20 cellular contexts compared by ENCODE assay signal in genomic region chr5:44953078-44953477, GRCh38.
"Had no signal": no experiment of that assay in that cellular context is flagged by ENCODE, and none has a peak within 500 bp of the region (broad histone marks: within the 10 kb centered on the region; RNA-seq: fewer than 3 reads in every experiment).

No MANE protein-coding gene starts in this region.

- H3K27me3 ChIP-seq: dorsolateral prefrontal cortex, esophagus squamous epithelium, gastrocnemius medialis, heart right ventricle, left lung had no signal

- H3K4me3 Mint-ChIP-seq: effector memory CD8-positive, alpha-beta T cell; endodermal cell; mesothelial cell of epicardium; naive B cell had no signal

- H3K4me1 Mint-ChIP-seq: endodermal cell, mesothelial cell of epicardium, naive B cell had no signal

- H3K4me3 ChIP-seq: coronary artery, dorsolateral prefrontal cortex, esophagus squamous epithelium, gastrocnemius medialis, heart right ventricle, left lung, lower lobe of right lung, mucosa of descending colon had no signal

- H3K9me3 ChIP-seq: esophagus squamous epithelium, gastrocnemius medialis, heart right ventricle, left lung, lower lobe of right lung, mucosa of descending colon had no signal

- DNase-seq: dorsolateral prefrontal cortex; effector CD4-positive, alpha-beta T cell; effector memory CD8-positive, alpha-beta T cell; endodermal cell; esophagus squamous epithelium; foreskin melanocyte; gastrocnemius medialis; glutamatergic neuron; head of caudate nucleus; heart right ventricle; hippocampal formation; left cardiac atrium; left lung; left ventricle myocardium superior; lower lobe of right lung; mucosa of descending colon; naive B cell had no signal

- H3K36me3 ChIP-seq: esophagus squamous epithelium, gastrocnemius medialis, heart right ventricle, left lung, lower lobe of right lung had no signal

- H3K27ac ChIP-seq: coronary artery, dorsolateral prefrontal cortex, epithelial cell of prostate, esophagus squamous epithelium, gastrocnemius medialis, heart right ventricle, left lung, lower lobe of right lung had no signal

- H3K27ac Mint-ChIP-seq: effector memory CD8-positive, alpha-beta T cell; endodermal cell; mesothelial cell of epicardium; naive B cell had no signal

- H3K36me3 Mint-ChIP-seq: mesothelial cell of epicardium, naive B cell had no signal

- ATAC-seq: effector memory CD8-positive, alpha-beta T cell; gastrocnemius medialis; heart right ventricle; left cardiac atrium; left ventricle myocardium superior; lower lobe of right lung; mucosa of descending colon had no signal

- H3K27me3 Mint-ChIP-seq: effector memory CD8-positive, alpha-beta T cell had no signal

- H3K4me1 ChIP-seq: esophagus squamous epithelium, gastrocnemius medialis, heart right ventricle, left lung, lower lobe of right lung had no signal

- H3K9me3 Mint-ChIP-seq: endodermal cell, mesothelial cell of epicardium had no signal
